ENCODE assay signal across 1 cellular context in genomic region chr11:33699515-33700424, GRCh38.
TF ChIP-seq lines count a peak whose summit lies in the region.

No MANE protein-coding gene starts in this region.

TF ChIP-seq in H1, 55 proteins besides CTCF, POLR2A, EP300 and RAD21:
- TF ChIP-seq TBP (IDR thresholded peaks at IDR 0.05; ENCODE audit: low read depth, low read length) (0 out of 2 replicates have a peak, but pooled peaks have one; percentile 16), SIN3A (conservative IDR thresholded peaks at IDR 0.05 in 1 of 2, IDR thresholded peaks at IDR 0.05 in 1 of 2; ENCODE audit: low read depth in 1 of 2, low read length in 2 of 2) (no peak), KDM4A (IDR thresholded peaks at IDR 0.05; ENCODE audit: low read depth, low read length, severe bottlenecking) (peak; percentile 1)
TF ChIP-seq in H1: peak in this region for 2.
